ENCODE assay signal across 8 cellular contexts in genomic region chr5:43396762-43397304, GRCh38. TPM values are rescaled to one million over a fixed set of nuclear protein-coding genes. Genes with fewer than 3 reads are reported as not detected.
DNase-seq lines count a peak whose midpoint lies in the region; ATAC-seq and TF ChIP-seq lines count a peak whose summit lies in the region.

No MANE protein-coding gene starts in this region.

- H2AFZ ChIP-seq in H9 (ENCODE audit: low read length): no peak overlapping the region

- H3K4me3 ChIP-seq in gastroesophageal sphincter (peak overlapping the region; percentile 60 to 61), gastrocnemius medialis (peak overlapping the region; percentile 40 to 63 (median 50))

- no peak overlapping the region for H4K5ac ChIP-seq in H9 (ENCODE audit: insufficient read length, low read depth, low read length)

- no peak overlapping the region for H3K56ac ChIP-seq in H9 (ENCODE audit: insufficient read length, low read depth, low read length)

- H3K9me3 ChIP-seq in H9 (ENCODE audit: control insufficient read depth, low read depth, low read length) (no peaks in the 10 kb centered on the region), gastroesophageal sphincter (no peaks in the 10 kb centered on the region), gastrocnemius medialis (no peaks in the 10 kb centered on the region)

- CTCF ChIA-PET in GM10248 (lab: Yijun Ruan, JAX): interaction anchor here (1.2 to 2.4 kb wide), 3 partner anchors 7 to 487 kb away, joined by 3 to 9 read pairs (median 6); partner anchors contain the start of gene TMEM267

- H3K79me2 ChIP-seq in H9 (ENCODE audit: insufficient read depth, low read length): no peaks in the 10 kb centered on the region

- peak; percentile 100 for ATAC-seq in activated T-cell treated with anti-CD3 and anti-CD28 coated beads, Interleukin-2, amount 50 U/mL, for 72 hours (replicated peaks in 1 of 2)
- ATAC-seq in gastroesophageal sphincter (peak; percentile 88), gastrocnemius medialis (peak in 1 of 2 donors; percentile 27)

- H3K27ac ChIP-seq in H9 (ENCODE audit: insufficient read length, low read depth, low read length): no peak overlapping the region
- peak overlapping the region in 3 of 4 donors; percentile 38 to 75 (median 71) for H3K27ac ChIP-seq in gastroesophageal sphincter
- no peak overlapping the region for H3K27ac ChIP-seq in gastrocnemius medialis

- H3K23me2 ChIP-seq in H9 (ENCODE audit: insufficient read length, low read depth, low read length, poor library complexity, severe bottlenecking): peaks cover 4% of the 10 kb centered on the region

- no peak overlapping the region for H3K4me3 Mint-ChIP-seq in H9
- H3K4me3 Mint-ChIP-seq in activated T-cell treated with anti-CD3 and anti-CD28 coated beads, Interleukin-2, amount 50 U/mL, for 72 hours: peak overlapping the region; percentile 93 to 97

- H3K23ac ChIP-seq in H9 (ENCODE audit: insufficient read length, low read depth, low read length): no peak overlapping the region

- H2BK5ac ChIP-seq in H9 (ENCODE audit: insufficient read length, low read length): no peak overlapping the region

- no CpG with 5 or more reads among the region's 53 CpGs for WGBS in H9 (ENCODE audit: extremely low coverage, insufficient read length, low lambda C conversion rate)
- WGBS in gastroesophageal sphincter (ENCODE audit: low coverage in 1 of 2), 2 donors: 4 to 7% methylated on average over 22 to 38 of the region's 53 CpGs

- intact Hi-C loops in gastrocnemius medialis (cut with DNase I; ENCODE audit: low total_unique reads): no loop called here

- H3K27me3 Mint-ChIP-seq in H9 (ENCODE audit: low read depth): peaks cover 1% of the 10 kb centered on the region; the same call in 1 of the 2 replicates
- no peaks in the 10 kb centered on the region for H3K27me3 Mint-ChIP-seq in activated T-cell treated with anti-CD3 and anti-CD28 coated beads, Interleukin-2, amount 50 U/mL, for 72 hours (ENCODE audit: low read depth)

- H3K9me3 Mint-ChIP-seq in H9: no peaks in the 10 kb centered on the region; a peak in 1 of 5 replicates
- no peaks in the 10 kb centered on the region for H3K9me3 Mint-ChIP-seq in activated T-cell treated with anti-CD3 and anti-CD28 coated beads, Interleukin-2, amount 50 U/mL, for 72 hours

- no peaks in the 10 kb centered on the region for H3K27me3 ChIP-seq in H9 (ENCODE audit: insufficient read depth, low read length)
- no peaks in the 10 kb centered on the region for H3K27me3 ChIP-seq in gastroesophageal sphincter
- peaks cover 7 to 22% (median 15%) of the 10 kb centered on the region in 3 donors for H3K27me3 ChIP-seq in gastrocnemius medialis

- H4K20me1 ChIP-seq in H9 (ENCODE audit: control insufficient read depth, insufficient read depth, insufficient read length): no peaks in the 10 kb centered on the region

- H2BK12ac ChIP-seq in H9 (ENCODE audit: insufficient read length, low read depth, low read length): no peak overlapping the region

- no peak overlapping the region for H2BK15ac ChIP-seq in H9 (ENCODE audit: low read depth, low read length)

- peak overlapping the region; percentile 83; the same call in 1 of the 2 replicates for H3K14ac ChIP-seq in H9 (ENCODE audit: insufficient read depth, low read length)

- H3K9ac ChIP-seq in H9 (ENCODE audit: extremely low read depth, insufficient read length, low read length): no peak overlapping the region

- H2BK120ac ChIP-seq in H9 (ENCODE audit: low read depth, low read length, poor library complexity, severe bottlenecking): no peak overlapping the region

- peak overlapping the region; percentile 91 for H3K18ac ChIP-seq in H9 (ENCODE audit: insufficient read length, low read depth, low read length)

- H2BK20ac ChIP-seq in H9 (ENCODE audit: low read depth, low read length, poor library complexity, severe bottlenecking): no peak overlapping the region

- H3K4me1 Mint-ChIP-seq in H9: peaks cover 0 to 4% of the 10 kb centered on the region in 2 experiments; a peak in 1 of 4 replicates
- peaks cover 26% of the 10 kb centered on the region for H3K4me1 Mint-ChIP-seq in activated T-cell treated with anti-CD3 and anti-CD28 coated beads, Interleukin-2, amount 50 U/mL, for 72 hours (ENCODE audit: low read depth)

- H3K79me1 ChIP-seq in H9 (ENCODE audit: insufficient read depth, low read depth, low read length, poor library complexity, severe bottlenecking): no peaks in the 10 kb centered on the region

- no peak overlapping the region for H4K8ac ChIP-seq in H9 (replicated peaks; ENCODE audit: insufficient read length, low read depth, low read length)

- DNase-seq in GM10248 (ENCODE audit: extremely low spot score) (peak; percentile 76), H9 (peak; percentile 35), NCI-H526 treated with DMSO at 0.1 percent for 48 hours (lab: John Stamatoyannopoulos, UW) (peak; percentile 51), gastrocnemius medialis (no peak), hippocampal formation (lab: John Stamatoyannopoulos, UW) (no peak), medulla oblongata (ENCODE audit: extremely low spot score) (no peak)
- peak; percentile 74 to 81 for DNase-seq in activated T-cell treated with anti-CD3 and anti-CD28 coated beads, Interleukin-2, amount 50 U/mL, for 72 hours

- no peaks in the 10 kb centered on the region for H3K36me3 ChIP-seq in gastroesophageal sphincter
- H3K36me3 ChIP-seq in gastrocnemius medialis: no peaks in the 10 kb centered on the region

- TF ChIP-seq POLR2A in gastroesophageal sphincter (IDR thresholded peaks at IDR 0.05) (no peak), gastrocnemius medialis (IDR thresholded peaks at IDR 0.05) (no peak)

- no peak overlapping the region for H2AK5ac ChIP-seq in H9 (ENCODE audit: insufficient read length, low read length)

- H3T11ph ChIP-seq in H9 (ENCODE audit: low read length): no peak overlapping the region

- H3K4me1 ChIP-seq in H9 (ENCODE audit: insufficient read depth, low read length): no peaks in the 10 kb centered on the region
- peaks cover 0 to 14% (median 0%) of the 10 kb centered on the region in 3 donors for H3K4me1 ChIP-seq in gastroesophageal sphincter
- H3K4me1 ChIP-seq in gastrocnemius medialis: no peaks in the 10 kb centered on the region

- no peak overlapping the region for H3K27ac Mint-ChIP-seq in H9
- peak overlapping the region; percentile 96 for H3K27ac Mint-ChIP-seq in activated T-cell treated with anti-CD3 and anti-CD28 coated beads, Interleukin-2, amount 50 U/mL, for 72 hours

- no peak for TF ChIP-seq CTCF in GM10248 (IDR thresholded peaks at IDR 0.05; ENCODE audit: control extremely low read depth, extremely low read depth, low read depth, missing control alignments)
- no peak for TF ChIP-seq CTCF in H9 (conservative IDR thresholded peaks at IDR 0.05)
- no peak for TF ChIP-seq CTCF in gastroesophageal sphincter (IDR thresholded peaks at IDR 0.05)
- TF ChIP-seq CTCF in gastrocnemius medialis (IDR thresholded peaks at IDR 0.05 in 4 of 5, conservative IDR thresholded peaks at IDR 0.05 in 1 of 5): no peak

- TF ChIP-seq EP300 in gastroesophageal sphincter (IDR thresholded peaks at IDR 0.05): no peak

- no peak overlapping the region for H3K4me2 ChIP-seq in H9 (ENCODE audit: insufficient read depth, insufficient read length, low read length)

- H4K91ac ChIP-seq in H9 (ENCODE audit: insufficient read length, low read depth, low read length): no peak overlapping the region

- POLR2A ChIA-PET in GM10248 (lab: Yijun Ruan, JAX): interaction anchor here (0.5 to 0.9 kb wide), 2 partner anchors 15 to 262 kb away, joined by 3 read pairs; no protein-coding TSS in a partner anchor

- in situ Hi-C loops in gastrocnemius medialis (cut with MboI; ENCODE audit: low sequenced_read_pairs in 4 of 4): no loop called here

- H3K4ac ChIP-seq in H9 (ENCODE audit: low read depth, low read length): no peak overlapping the region

- H3K36me3 Mint-ChIP-seq in H9 (ENCODE audit: insufficient read depth in 1 of 3, low read depth in 3 of 3): no peaks in the 10 kb centered on the region
- peaks cover 9% of the 10 kb centered on the region in 2 donors for H3K36me3 Mint-ChIP-seq in activated T-cell treated with anti-CD3 and anti-CD28 coated beads, Interleukin-2, amount 50 U/mL, for 72 hours (ENCODE audit: insufficient read depth in 2 of 2)

RNA-seq across cellular contexts. Expression of gene CCL28, which starts 15.4 kb away (rescaled TPM):
- total RNA-seq in H9 (2021) (not detected in 2 replicates), gastroesophageal sphincter (1 to 10 TPM; 2.6 to 8.6 (median 3.3) TPM), gastrocnemius medialis (under 1 TPM in 3 of 4 donors, not detected in 1; 0.16 to 0.25 (median 0.19) TPM)
- total RNA-seq in activated T-cell treated with anti-CD3 and anti-CD28 coated beads, Interleukin-2, amount 50 U/mL, for 72 hours: 10 to 100 TPM; 15.0 to 15.2 TPM

Comparison
In these comparisons a context has a peak if more than half of its experiments do, and no peak if none do; other contexts are left out.
1. DNase-seq: peak in GM10248 (single experiment), H9 (single experiment), NCI-H526 treated with DMSO at 0.1 percent for 48 hours (single experiment) and activated T-cell treated with anti-CD3 and anti-CD28 coated beads, Interleukin-2, amount 50 U/mL, for 72 hours (2 of 2); none in gastrocnemius medialis (0 of 2), hippocampal formation (0 of 2) and medulla oblongata (single experiment).
2. H3K27ac ChIP-seq: peak in gastroesophageal sphincter (3 of 4); none in H9 (single experiment) and gastrocnemius medialis (0 of 4).
3. H3K4me3 Mint-ChIP-seq: peak in activated T-cell treated with anti-CD3 and anti-CD28 coated beads, Interleukin-2, amount 50 U/mL, for 72 hours (2 of 2); none in H9 (0 of 2).